Comparison of ENCODE assay signal across 8 cellular contexts in genomic region chr16:72501739-72502653, GRCh38.
DNase-seq lines count a peak whose midpoint lies in the region; ATAC-seq, FAIRE-seq and TF ChIP-seq lines count a peak whose summit lies in the region.

No MANE protein-coding gene starts in this region.

- no peak for TF ChIP-seq POLR2A in sigmoid colon (IDR thresholded peaks at IDR 0.05)

- TF ChIP-seq EP300 in sigmoid colon (IDR thresholded peaks at IDR 0.05): no peak

- H3K27me3 ChIP-seq in right cardiac atrium (ENCODE audit: control insufficient read depth, insufficient read depth) (no peaks in the 10 kb centered on the region), sigmoid colon (no peaks in the 10 kb centered on the region)

- ATAC-seq in GM19452 (IDR thresholded peaks at IDR 0.05; ENCODE audit: unreplicated experiment) (peak; percentile 79), right cardiac atrium (peak; percentile 54 to 68), GM19467 (IDR thresholded peaks at IDR 0.05; ENCODE audit: unreplicated experiment) (no peak)

- no peak overlapping the region for H3K4me3 ChIP-seq in right cardiac atrium (ENCODE audit: low read length)
- H3K4me3 ChIP-seq in sigmoid colon: no peak overlapping the region

- peak; percentile 95 for TF ChIP-seq CTCF in D721Med (IDR thresholded peaks at IDR 0.05; ENCODE audit: insufficient read depth, missing control alignments)
- TF ChIP-seq CTCF in sigmoid colon (IDR thresholded peaks at IDR 0.05): peak; percentile 14 to 71 (median 45)

- 64% methylated on average over 3 of the region's 3 CpGs for WGBS in right cardiac atrium
- WGBS in sigmoid colon, 2 donors: 82 to 85% methylated on average over 3 of the region's 3 CpGs

- H3K27ac ChIP-seq in right cardiac atrium (ENCODE audit: low read length): no peak overlapping the region
- H3K27ac ChIP-seq in sigmoid colon: no peak overlapping the region

- H3K4me1 ChIP-seq in right cardiac atrium (ENCODE audit: control insufficient read depth, insufficient read depth, low read length) (no peaks in the 10 kb centered on the region), sigmoid colon (no peaks in the 10 kb centered on the region)

- intact Hi-C loops in right cardiac atrium (cut with DNase I) (loop anchor here in 2 of 4 donors (10.0 kb wide), 3 partner anchors 693 to 1453 kb away; no protein-coding TSS in a partner anchor), sigmoid colon (cut with DNase I) (loop anchor here (5.0 to 10.0 kb wide), 2 partner anchors 693 to 1380 kb away; no protein-coding TSS in a partner anchor)

- H3K36me3 ChIP-seq in sigmoid colon: no peaks in the 10 kb centered on the region

- no peak for FAIRE-seq in D721Med (lab: Jason Lieb, UNC)

- DNase-seq in D721Med (ENCODE audit: insufficient read length, low spot score) (no peak), HuH-7.5 (ENCODE audit: low spot score) (peak; percentile 56), NOMO-1 treated with dmso at 0.1 percent for 144 hours (lab: John Stamatoyannopoulos, UW; ENCODE audit: unreplicated experiment) (peak; percentile 1), amniotic stem cell (lab: John Stamatoyannopoulos, UW) (peak; percentile 49), right cardiac atrium (peak; percentile 42 to 71 (median 61)), sigmoid colon (no peak)

- no peaks in the 10 kb centered on the region for H3K9me3 ChIP-seq in right cardiac atrium (ENCODE audit: control insufficient read depth, low read length)
- no peaks in the 10 kb centered on the region for H3K9me3 ChIP-seq in sigmoid colon

Comparison
In these comparisons a context has a peak if more than half of its experiments do, and no peak if none do; other contexts are left out.
1. DNase-seq: peak in HuH-7.5 (single experiment), NOMO-1 treated with dmso at 0.1 percent for 144 hours (single experiment), amniotic stem cell (single experiment) and right cardiac atrium (3 of 3); none in D721Med (single experiment) and sigmoid colon (single experiment).